Comparison of ENCODE assay signal across 2 cellular contexts in genomic region chr11:494761-495536, GRCh38.
TF ChIP-seq lines count a peak whose summit lies in the region.

No MANE protein-coding gene starts in this region.

TF ChIP-seq in HEK293, 187 proteins besides CTCF, POLR2A, EP300 and RAD21:
- no peak for TF ChIP-seq EGR2 (tag by site-specific recombination; IDR thresholded peaks at IDR 0.05; ENCODE audit: low read depth)
- TF ChIP-seq PBX3 (CRISPR knock-in tag; IDR thresholded peaks at IDR 0.05): 0 out of 2 replicates have a peak, but pooled peaks have one; percentile 33
- no peak for TF ChIP-seq ZNF843 (tag by site-specific recombination; IDR thresholded peaks at IDR 0.05)

TF ChIP-seq in H1, 55 proteins besides CTCF, POLR2A, EP300 and RAD21:
- TF ChIP-seq CHD1 (IDR thresholded peaks at IDR 0.05; ENCODE audit: low read depth, low read length) (no peak), ATF3 (IDR thresholded peaks at IDR 0.05; ENCODE audit: insufficient read depth, low read depth, low read length) (no peak), USF2 (IDR thresholded peaks at IDR 0.05; ENCODE audit: low read length) (no peak), KDM1A (IDR thresholded peaks at IDR 0.05; ENCODE audit: borderline replicate concordance, low read length) (no peak), EZH2 (IDR thresholded peaks at IDR 0.05; ENCODE audit: low read depth, low read length, severe bottlenecking) (no peak), SP1 (IDR thresholded peaks at IDR 0.05; ENCODE audit: low read depth, low read length) (no peak), RNF2 (IDR thresholded peaks at IDR 0.05; ENCODE audit: borderline replicate concordance, low read depth, low read length, missing control alignments, poor library complexity, severe bottlenecking) (no peak), SUZ12 (IDR thresholded peaks at IDR 0.05; ENCODE audit: low read length) (no peak), NANOG (IDR thresholded peaks at IDR 0.05; ENCODE audit: insufficient read depth, low read depth, low read length, poor library complexity, severe bottlenecking) (no peak), TAF1 (IDR thresholded peaks at IDR 0.05; ENCODE audit: low read depth, low read length) (no peak), POLR2AphosphoS5 (IDR thresholded peaks at IDR 0.05; ENCODE audit: low read depth, low read length) (no peak)
